Comparison of ENCODE assay signal across 29 cellular contexts in the genomic region with DNA sequence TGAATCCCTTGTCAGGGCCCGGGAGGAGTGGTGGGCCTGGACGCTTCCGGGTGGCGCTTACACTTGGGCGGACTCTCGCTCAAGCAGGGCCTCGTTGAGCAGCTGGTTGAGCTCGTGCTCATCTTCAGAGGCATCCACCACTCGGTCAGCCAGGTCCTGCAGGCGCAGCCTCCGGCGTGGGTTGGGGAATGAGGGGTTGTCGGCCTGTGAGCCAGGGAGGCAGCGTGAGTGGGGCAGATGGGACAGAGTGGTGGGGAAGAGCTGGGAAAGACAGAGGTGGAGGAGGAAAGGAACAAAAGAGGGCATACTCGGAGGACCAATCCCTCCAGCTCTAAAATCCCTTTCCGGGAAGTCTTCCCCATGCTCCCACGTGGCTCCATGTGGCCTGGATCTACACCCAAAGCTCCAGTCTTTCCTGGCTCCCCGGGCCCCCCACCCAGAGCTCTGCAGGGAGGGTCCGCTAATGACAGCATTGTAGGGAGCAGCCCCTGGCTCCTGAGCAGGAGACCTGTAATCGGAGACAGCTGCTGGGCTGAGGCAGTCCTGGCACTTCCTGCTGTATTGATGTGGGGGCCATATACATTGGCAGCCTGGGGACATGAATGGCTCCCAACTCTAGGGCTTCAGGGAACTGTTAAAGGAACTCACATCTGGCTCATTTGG.
"Had no signal": no experiment of that assay in that cellular context is flagged by ENCODE, and none has a peak within 500 bp of the region (broad histone marks: within the 10 kb centered on the region; RNA-seq: fewer than 3 reads in every experiment).

No MANE protein-coding gene starts in this region.

- H3K27me3 ChIP-seq: body of pancreas, cardiac muscle cell, dorsolateral prefrontal cortex, right atrium auricular region, suprapubic skin, tibial artery, upper lobe of right lung had no signal

- ATAC-seq: activated CD4-positive, alpha-beta T cell treated with anti-CD3 and anti-CD28 coated beads for 36 hours; activated CD8-positive, alpha-beta memory T cell treated with anti-CD3 and anti-CD28 coated beads, Interleukin-2, amount 10 ng/mL, durations not matched to agents 7 days and 5 days; activated CD8-positive, alpha-beta T cell treated with anti-CD3 and anti-CD28 coated beads, Interleukin-2, amount 10 ng/mL, durations not matched to agents 7 days and 5 days; body of pancreas; effector memory CD8-positive, alpha-beta T cell; left lobe of liver; lower lobe of right lung; upper lobe of right lung had no signal

- H3K4me1 Mint-ChIP-seq: activated CD4-positive, alpha-beta T cell treated with anti-CD3 and anti-CD28 coated beads for 36 hours; activated CD8-positive, alpha-beta memory T cell treated with anti-CD3 and anti-CD28 coated beads, Interleukin-2, amount 10 ng/mL, durations not matched to agents 7 days and 5 days; activated naive CD4-positive, alpha-beta T cell treated with anti-CD3 and anti-CD28 coated beads, Interleukin-2, amount 50 U/mL, for 24 hours had no signal

- H3K4me3 ChIP-seq: body of pancreas, cardiac muscle cell, coronary artery, dorsolateral prefrontal cortex, lower lobe of right lung, right atrium auricular region, smooth muscle cell, suprapubic skin, tibial artery, upper lobe of right lung had no signal

- H3K9me3 ChIP-seq: body of pancreas, lower lobe of right lung, right atrium auricular region, suprapubic skin, tibial artery, upper lobe of right lung had no signal

- H3K4me3 Mint-ChIP-seq: activated CD4-positive, alpha-beta T cell treated with anti-CD3 and anti-CD28 coated beads for 36 hours; activated CD8-positive, alpha-beta memory T cell treated with anti-CD3 and anti-CD28 coated beads, Interleukin-2, amount 10 ng/mL, durations not matched to agents 7 days and 5 days; activated CD8-positive, alpha-beta T cell treated with anti-CD3 and anti-CD28 coated beads, Interleukin-2, amount 10 ng/mL, durations not matched to agents 7 days and 5 days; activated naive CD4-positive, alpha-beta T cell treated with anti-CD3 and anti-CD28 coated beads, Interleukin-2, amount 50 U/mL, for 24 hours; effector memory CD8-positive, alpha-beta T cell; nephron; T-helper 2 cell treated with Interferon-gamma antibody and Interleukin-4, amounts not matched to agents 5 μg/mL and 100 μg/mL, for 36 hours had no signal

- H3K9me3 Mint-ChIP-seq: activated naive CD4-positive, alpha-beta T cell treated with anti-CD3 and anti-CD28 coated beads, Interleukin-2, amount 50 U/mL, for 24 hours; activated T-helper 2 cell treated with anti-CD3 and anti-CD28 coated beads, Interferon-gamma antibody, Interleukin-2, Interleukin-4, amounts not matched to agents 10 μg/mL and 5 μg/mL and 100 μg/mL, durations not matched to agents 14 hours and 24 hours and 36 hours; effector memory CD8-positive, alpha-beta T cell; nephron; T-helper 2 cell treated with Interferon-gamma antibody and Interleukin-4, amounts not matched to agents 5 μg/mL and 100 μg/mL, for 36 hours had no signal

- H3K27ac Mint-ChIP-seq: activated CD4-positive, alpha-beta T cell treated with anti-CD3 and anti-CD28 coated beads for 36 hours; activated CD8-positive, alpha-beta memory T cell treated with anti-CD3 and anti-CD28 coated beads, Interleukin-2, amount 10 ng/mL, durations not matched to agents 7 days and 5 days; activated CD8-positive, alpha-beta T cell treated with anti-CD3 and anti-CD28 coated beads, Interleukin-2, amount 10 ng/mL, durations not matched to agents 7 days and 5 days; activated naive CD4-positive, alpha-beta T cell treated with anti-CD3 and anti-CD28 coated beads, Interleukin-2, amount 50 U/mL, for 24 hours; activated T-helper 2 cell treated with anti-CD3 and anti-CD28 coated beads, Interferon-gamma antibody, Interleukin-2, Interleukin-4, amounts not matched to agents 10 μg/mL and 5 μg/mL and 100 μg/mL, durations not matched to agents 14 hours and 24 hours and 36 hours; nephron; T-helper 2 cell treated with Interferon-gamma antibody and Interleukin-4, amounts not matched to agents 5 μg/mL and 100 μg/mL, for 36 hours had no signal

- H3K27ac ChIP-seq: body of pancreas, cardiac muscle cell, coronary artery, lower lobe of right lung, parathyroid adenoma, right atrium auricular region, suprapubic skin, tibial artery, upper lobe of right lung had no signal

- H3K27me3 Mint-ChIP-seq: activated CD4-positive, alpha-beta T cell treated with anti-CD3 and anti-CD28 coated beads for 36 hours; activated CD8-positive, alpha-beta memory T cell treated with anti-CD3 and anti-CD28 coated beads, Interleukin-2, amount 10 ng/mL, durations not matched to agents 7 days and 5 days; activated naive CD4-positive, alpha-beta T cell treated with anti-CD3 and anti-CD28 coated beads, Interleukin-2, amount 50 U/mL, for 24 hours; effector memory CD8-positive, alpha-beta T cell had no signal

- H3K36me3 Mint-ChIP-seq: activated naive CD4-positive, alpha-beta T cell treated with anti-CD3 and anti-CD28 coated beads, Interleukin-2, amount 50 U/mL, for 24 hours had no signal

- H3K4me1 ChIP-seq: lower lobe of right lung, right atrium auricular region, suprapubic skin, tibial artery, upper lobe of right lung had no signal

- H3K36me3 ChIP-seq: cardiac muscle cell had no signal

- DNase-seq: activated CD4-positive, alpha-beta T cell treated with anti-CD3 and anti-CD28 coated beads for 36 hours; activated CD4-positive, CD25-positive, alpha-beta regulatory T cell; activated CD8-positive, alpha-beta memory T cell treated with anti-CD3 and anti-CD28 coated beads, Interleukin-2, amount 10 ng/mL, durations not matched to agents 7 days and 5 days; activated CD8-positive, alpha-beta T cell treated with anti-CD3 and anti-CD28 coated beads, Interleukin-2, amount 10 ng/mL, durations not matched to agents 7 days and 5 days; activated T-cell treated with anti-CD3 and anti-CD28 coated beads, Interleukin-2, amount 50 U/mL, for 48 hours; body of pancreas; effector memory CD8-positive, alpha-beta T cell; hypothalamus; kidney glomerular epithelial cell; lower lobe of right lung; mesendoderm; stimulated activated CD4-positive, alpha-beta T cell treated with anti-CD3 and anti-CD28 coated beads, Interleukin-15, amount 100 ng/mL, for 24 hours; stimulated activated CD4-positive, alpha-beta T cell treated with anti-CD3 and anti-CD28 coated beads, Interleukin-2, amount 100 ng/mL, for 24 hours; stimulated activated naive CD4-positive, alpha-beta T cell; T-helper 1 cell; tibial artery; upper lobe of right lung had no signal
